Comparison of ENCODE assay signal across 24 cellular contexts in genomic region chr6:52909131-52909530, GRCh38. TPM values are rescaled to one million over a fixed set of nuclear protein-coding genes. Genes with fewer than 3 reads are reported as not detected.
A peak's percentile ranks its signal among the peaks of the same experiment; 100 is the strongest.
DNase-seq lines count a peak whose midpoint lies in the region; ATAC-seq and TF ChIP-seq lines count a peak whose summit lies in the region.
"Had no signal": no experiment of that assay in that cellular context is flagged by ENCODE, and none has a peak within 500 bp of the region (broad histone marks: within the 10 kb centered on the region; RNA-seq: fewer than 3 reads in every experiment).

No MANE protein-coding gene starts in this region.

- WGBS in SK-N-SH (ENCODE audit: low lambda C conversion rate) = 66% methylated on average over 3 of the region's 3 CpGs
- WGBS in suprapubic skin = 42% methylated on average over 3 of the region's 3 CpGs

- H2AFZ ChIP-seq in SK-N-SH (ENCODE audit: low read depth) = no peak overlapping the region

- DNase-seq in SK-N-SH (no peak), M059J (ENCODE audit: low read depth) (peak; percentile 56), epithelial cell of esophagus (ENCODE audit: low read depth) (peak; percentile 43), suprapubic skin (ENCODE audit: low spot score in 2 of 2) (no peak), RWPE1 (ENCODE audit: low spot score) (no peak)
- DNase-seq: 8988T, ACHN, BE2C, Calu3, Kasumi-1, NCI-H1048, NCI-H1417, NCI-H1694, NCI-H2029 treated with DMSO at 0.1 percent for 48 hours, NCI-H446 treated with DMSO at 0.1 percent for 48 hours, NCI-H526 treated with DMSO at 0.1 percent for 48 hours had no signal

- TF ChIP-seq EP300 in SK-N-SH (IDR thresholded peaks at IDR 0.05; ENCODE audit: borderline replicate concordance in 1 of 2, low read depth in 1 of 2, low read length in 1 of 2) = no peak
- TF ChIP-seq EP300 in suprapubic skin (IDR thresholded peaks at IDR 0.05) = no peak

- POLR2A ChIA-PET in SK-N-SH (lab: Yijun Ruan, JAX) = no interaction called here
- POLR2A ChIA-PET in RWPE1 (lab: Yijun Ruan, JAX; ENCODE audit: low non-redundant PET) = no interaction called here

- no peaks in the 10 kb centered on the region for H3K9me3 ChIP-seq in SK-N-SH
- H3K9me3 ChIP-seq in suprapubic skin = no peaks in the 10 kb centered on the region
- H3K9me3 ChIP-seq: BE2C had no signal

- H3K27ac ChIP-seq in SK-N-SH (ENCODE audit: low read depth in 2 of 2, low read length in 1 of 2) = no peak overlapping the region
- peak overlapping the region; percentile 33 for H3K27ac ChIP-seq in suprapubic skin
- no peak overlapping the region for H3K27ac ChIP-seq in RWPE1

- no peaks in the 10 kb centered on the region for H4K20me1 ChIP-seq in SK-N-SH (ENCODE audit: insufficient read depth)

- peak; percentile 27; the same call in 1 of the 3 replicates for ATAC-seq in SK-N-SH treated with all-trans-retinoic acid at 6 μM for 48 hours
- ATAC-seq in GM21515 (IDR thresholded peaks at IDR 0.05; ENCODE audit: unreplicated experiment) = no peak
- ATAC-seq in activated CD4-positive, CD25-positive, alpha-beta regulatory T cell treated with anti-CD3 and anti-CD28 coated beads, Interleukin-2, amount 50 U/mL, for 24 hours = no peak
- ATAC-seq: Panc1 had no signal

- no peak for TF ChIP-seq CTCF in SK-N-SH (IDR thresholded peaks at IDR 0.05)
- no peak for TF ChIP-seq CTCF in epithelial cell of esophagus (IDR thresholded peaks at IDR 0.05; ENCODE audit: insufficient read depth, low read depth, low read length, missing control alignments)
- TF ChIP-seq CTCF in suprapubic skin (IDR thresholded peaks at IDR 0.05) = no peak
- no peak for TF ChIP-seq CTCF in RWPE1 (conservative IDR thresholded peaks at IDR 0.05; ENCODE audit: low read depth)

- no peaks in the 10 kb centered on the region for H3K27me3 ChIP-seq in SK-N-SH (ENCODE audit: insufficient read depth)
- H3K27me3 ChIP-seq in suprapubic skin = peaks cover 2% of the 10 kb centered on the region
- H3K27me3 ChIP-seq: BE2C had no signal

- no peak overlapping the region for H3K9ac ChIP-seq in SK-N-SH

- no peak for TF ChIP-seq RAD21 in SK-N-SH (IDR thresholded peaks at IDR 0.05; ENCODE audit: low read length)

- peaks cover 5% of the 10 kb centered on the region for H3F3A ChIP-seq in SK-N-SH (replicated peaks; ENCODE audit: insufficient read depth)

- no peaks in the 10 kb centered on the region for H3K4me1 ChIP-seq in SK-N-SH (ENCODE audit: control insufficient read depth in 1 of 2, insufficient read depth in 2 of 2, low read depth in 1 of 2, low read length in 1 of 2)
- H3K4me1 ChIP-seq in suprapubic skin = no peaks in the 10 kb centered on the region

- no peak overlapping the region for H3K4me3 ChIP-seq in SK-N-SH (ENCODE audit: low read depth in 2 of 2, low read length in 1 of 2)
- H3K4me3 ChIP-seq in epithelial cell of esophagus (ENCODE audit: low read length) = no peak overlapping the region
- H3K4me3 ChIP-seq in suprapubic skin = peak overlapping the region; percentile 8
- H3K4me3 ChIP-seq: K562 had no signal

- CTCF ChIA-PET in SK-N-SH (lab: Yijun Ruan, JAX) (no interaction called here), RWPE1 (lab: Yijun Ruan, JAX) (interaction anchor here (0.7 kb wide), 1 partner anchor 834 kb away, joined by 3 read pairs; no protein-coding TSS in a partner anchor)

- TF ChIP-seq POLR2A in suprapubic skin (IDR thresholded peaks at IDR 0.05) = no peak

- no peak overlapping the region for H3K4me2 ChIP-seq in SK-N-SH

- H3K79me2 ChIP-seq in SK-N-SH (ENCODE audit: insufficient read depth) = no peaks in the 10 kb centered on the region

- no peaks in the 10 kb centered on the region for H3K36me3 ChIP-seq in SK-N-SH (replicated peaks in 1 of 2; ENCODE audit: control insufficient read depth in 1 of 2, insufficient read depth in 2 of 2, low read length in 1 of 2)
- H3K36me3 ChIP-seq in suprapubic skin = no peaks in the 10 kb centered on the region
- H3K36me3 ChIP-seq: BE2C had no signal

- no peaks in the 10 kb centered on the region for H3K9me2 ChIP-seq in SK-N-SH

TF ChIP-seq in SK-N-SH treated with all-trans-retinoic acid at 6 μM for 48 hours, 23 proteins besides CTCF, POLR2A, EP300 and RAD21 (continues in another document):
- TF ChIP-seq TCF4 (CRISPR knock-in tag; IDR thresholded peaks at IDR 0.05; ENCODE audit: borderline replicate concordance) (no peak), ZNF70 (CRISPR knock-in tag; IDR thresholded peaks at IDR 0.05) (no peak), TSHZ2 (CRISPR knock-in tag; IDR thresholded peaks at IDR 0.05) (no peak), PPARA (CRISPR knock-in tag; IDR thresholded peaks at IDR 0.05; ENCODE audit: borderline replicate concordance) (no peak), ISL1 (CRISPR knock-in tag; IDR thresholded peaks at IDR 0.05) (no peak), GLIS3 (CRISPR knock-in tag; IDR thresholded peaks at IDR 0.05) (no peak), ZC3H10 (CRISPR knock-in tag; IDR thresholded peaks at IDR 0.05) (no peak), ZNF565 (CRISPR knock-in tag; conservative IDR thresholded peaks at IDR 0.05; ENCODE audit: low read depth) (no peak), ZNF8 (CRISPR knock-in tag; IDR thresholded peaks at IDR 0.05) (no peak)

TF ChIP-seq in SK-N-SH, 30 proteins besides CTCF, POLR2A, EP300 and RAD21 (continues in another document):
- TF ChIP-seq ELF1 (IDR thresholded peaks at IDR 0.05) (no peak), RFX5 (IDR thresholded peaks at IDR 0.05; ENCODE audit: low read length) (no peak), NFIC (IDR thresholded peaks at IDR 0.05; ENCODE audit: borderline replicate concordance) (no peak), MXI1 (IDR thresholded peaks at IDR 0.05; ENCODE audit: low read depth, low read length) (no peak), FOXM1 (IDR thresholded peaks at IDR 0.05; ENCODE audit: low read depth) (no peak), RCOR1 (IDR thresholded peaks at IDR 0.05; ENCODE audit: low read length) (no peak), FOXJ3 (CRISPR knock-in tag; IDR thresholded peaks at IDR 0.05) (no peak), PBX3 (IDR thresholded peaks at IDR 0.05) (no peak), GATA2 (CRISPR knock-in tag; IDR thresholded peaks at IDR 0.05) (no peak), YY1 (IDR thresholded peaks at IDR 0.05; ENCODE audit: low read depth) (no peak), MEF2A (IDR thresholded peaks at IDR 0.05; ENCODE audit: borderline replicate concordance, low read depth) (no peak), EZH2phosphoT487 (IDR thresholded peaks at IDR 0.05; ENCODE audit: borderline replicate concordance, low read depth) (no peak)
- TF ChIP-seq, protein P1, sequence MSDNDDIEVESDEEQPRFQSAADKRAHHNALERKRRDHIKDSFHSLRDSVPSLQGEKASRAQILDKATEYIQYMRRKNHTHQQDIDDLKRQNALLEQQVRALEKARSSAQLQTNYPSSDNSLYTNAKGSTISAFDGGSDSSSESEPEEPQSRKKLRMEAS (IDR thresholded peaks at IDR 0.05; ENCODE audit: low read depth) = no peak
- TF ChIP-seq, protein P2, sequence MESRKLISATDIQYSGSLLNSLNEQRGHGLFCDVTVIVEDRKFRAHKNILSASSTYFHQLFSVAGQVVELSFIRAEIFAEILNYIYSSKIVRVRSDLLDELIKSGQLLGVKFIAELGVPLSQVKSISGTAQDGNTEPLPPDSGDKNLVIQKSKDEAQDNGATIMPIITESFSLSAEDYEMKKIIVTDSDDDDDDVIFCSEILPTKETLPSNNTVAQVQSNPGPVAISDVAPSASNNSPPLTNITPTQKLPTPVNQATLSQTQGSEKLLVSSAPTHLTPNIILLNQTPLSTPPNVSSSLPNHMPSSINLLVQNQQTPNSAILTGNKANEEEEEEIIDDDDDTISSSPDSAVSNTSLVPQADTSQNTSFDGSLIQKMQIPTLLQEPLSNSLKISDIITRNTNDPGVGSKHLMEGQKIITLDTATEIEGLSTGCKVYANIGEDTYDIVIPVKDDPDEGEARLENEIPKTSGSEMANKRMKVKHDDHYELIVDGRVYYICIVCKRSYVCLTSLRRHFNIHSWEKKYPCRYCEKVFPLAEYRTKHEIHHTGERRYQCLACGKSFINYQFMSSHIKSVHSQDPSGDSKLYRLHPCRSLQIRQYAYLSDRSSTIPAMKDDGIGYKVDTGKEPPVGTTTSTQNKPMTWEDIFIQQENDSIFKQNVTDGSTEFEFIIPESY (IDR thresholded peaks at IDR 0.05; ENCODE audit: borderline replicate concordance, low read depth) = no peak
- TF ChIP-seq, protein P3, sequence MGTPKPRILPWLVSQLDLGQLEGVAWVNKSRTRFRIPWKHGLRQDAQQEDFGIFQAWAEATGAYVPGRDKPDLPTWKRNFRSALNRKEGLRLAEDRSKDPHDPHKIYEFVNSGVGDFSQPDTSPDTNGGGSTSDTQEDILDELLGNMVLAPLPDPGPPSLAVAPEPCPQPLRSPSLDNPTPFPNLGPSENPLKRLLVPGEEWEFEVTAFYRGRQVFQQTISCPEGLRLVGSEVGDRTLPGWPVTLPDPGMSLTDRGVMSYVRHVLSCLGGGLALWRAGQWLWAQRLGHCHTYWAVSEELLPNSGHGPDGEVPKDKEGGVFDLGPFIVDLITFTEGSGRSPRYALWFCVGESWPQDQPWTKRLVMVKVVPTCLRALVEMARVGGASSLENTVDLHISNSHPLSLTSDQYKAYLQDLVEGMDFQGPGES (IDR thresholded peaks at IDR 0.05; ENCODE audit: low read depth, low read length) = no peak

RNA-seq across cellular contexts. Expression of gene GSTA3, which starts 0.4 kb away (rescaled TPM):
- polyA plus RNA-seq in SK-N-SH (2012; rRNA removed) = not detected in 2 replicates
- polyA plus RNA-seq in SK-N-SH (2012; cell fraction: cytosol; rRNA removed) = not detected in 2 replicates
- not detected in 2 replicates for polyA plus RNA-seq in SK-N-SH (2012; cell fraction: nucleus; rRNA removed)
- 0.27 and 2.4 TPM in 2 replicates for total RNA-seq in M059J (2014; rRNA removed; shearing (Covaris generic))
- 10 to 100 TPM; 12.4 to 17.4 (median 16.3) TPM for total RNA-seq in suprapubic skin
- total RNA-seq: Calu3, G401, HT1080, K562 had no signal
- polyA plus RNA-seq: CD14-positive monocyte, K562 had no signal

Comparison
In these comparisons a context has a peak if more than half of its experiments do, and no peak if none do; other contexts are left out.
1. DNase-seq: peak in M059J (single experiment) and epithelial cell of esophagus (single experiment); none in SK-N-SH (single experiment), suprapubic skin (0 of 2) and RWPE1 (single experiment).